ENCODE assay signal across 9 cellular contexts in genomic region chr1:209648931-209649776, GRCh38. TPM values are rescaled to one million over a fixed set of nuclear protein-coding genes. Genes with fewer than 3 reads are reported as not detected.
A peak's percentile ranks its signal among the peaks of the same experiment; 100 is the strongest.
DNase-seq lines count a peak whose midpoint lies in the region; ATAC-seq and TF ChIP-seq lines count a peak whose summit lies in the region.
"Had no signal": no experiment of that assay in that cellular context is flagged by ENCODE, and none has a peak within 500 bp of the region (broad histone marks: within the 10 kb centered on the region; RNA-seq: fewer than 3 reads in every experiment).

No MANE protein-coding gene starts in this region.

- peaks cover 86% of the 10 kb centered on the region for H3K4me1 ChIP-seq in SJCRH30
- H3K4me1 ChIP-seq in skeletal muscle satellite cell (ENCODE audit: control insufficient read depth, insufficient read depth, low read length): peaks cover 63% of the 10 kb centered on the region

- H3K27me3 ChIP-seq in SJCRH30: no peaks in the 10 kb centered on the region
- no peaks in the 10 kb centered on the region for H3K27me3 ChIP-seq in skeletal muscle satellite cell (ENCODE audit: control insufficient read depth, insufficient read depth, low read length)

- peak overlapping the region; percentile 96 for H3K27ac ChIP-seq in SJCRH30

- H3K4me1 Mint-ChIP-seq in naive thymus-derived CD8-positive, alpha-beta T cell: peaks cover 2 to 11% (median 7%) of the 10 kb centered on the region in 4 donors

- H3K4me2 ChIP-seq in skeletal muscle satellite cell (ENCODE audit: low read length): peak overlapping the region; percentile 80

- no peaks in the 10 kb centered on the region for H3K36me3 ChIP-seq in SJCRH30
- H3K36me3 ChIP-seq in skeletal muscle satellite cell (ENCODE audit: insufficient read depth, low read length): no peaks in the 10 kb centered on the region

- no peak for TF ChIP-seq CTCF in fibroblast of the aortic adventitia (IDR thresholded peaks at IDR 0.05; ENCODE audit: insufficient read depth, low read length)

- H3K27ac Mint-ChIP-seq in naive thymus-derived CD8-positive, alpha-beta T cell: no peak overlapping the region
- H3K27ac Mint-ChIP-seq: IgD-negative memory B cell had no signal

- POLR2A ChIA-PET in naive thymus-derived CD8-positive, alpha-beta T cell (lab: Charles Lee): no interaction called here

- no peak for ATAC-seq in GM21360 (IDR thresholded peaks at IDR 0.05; ENCODE audit: unreplicated experiment)
- no peak for ATAC-seq in naive thymus-derived CD8-positive, alpha-beta T cell

- no peak overlapping the region for H3K4me3 Mint-ChIP-seq in naive thymus-derived CD8-positive, alpha-beta T cell
- H3K4me3 Mint-ChIP-seq: IgD-negative memory B cell had no signal

- H3K36me3 Mint-ChIP-seq in naive thymus-derived CD8-positive, alpha-beta T cell: peaks cover 0 to 2% (median 0%) of the 10 kb centered on the region in 3 donors
- H3K36me3 Mint-ChIP-seq: IgD-negative memory B cell had no signal

- no peak overlapping the region for H3K4me3 ChIP-seq in SJCRH30
- H3K4me3 ChIP-seq in fibroblast of the aortic adventitia (ENCODE audit: low read depth, low read length): no peak overlapping the region
- peak overlapping the region; percentile 54 for H3K4me3 ChIP-seq in skeletal muscle satellite cell (ENCODE audit: low read length)

- peak; percentile 83 for DNase-seq in H4 (ENCODE audit: low spot score)
- peak; percentile 66 to 84 for DNase-seq in SJCRH30
- DNase-seq in fibroblast of the aortic adventitia (ENCODE audit: low read depth): peak; percentile 97
- DNase-seq in activated naive CD4-positive, alpha-beta T cell treated with anti-CD3 and anti-CD28 coated beads, Interleukin-2, amount 50 U/mL, for 16 hours: no peak
- DNase-seq in stimulated activated CD4-positive, alpha-beta T cell treated with anti-CD3 and anti-CD28 coated beads, Interleukin-1b, Interleukin-23, amount 100 ng/mL, for 48 hours: no peak
- no peak for DNase-seq in naive thymus-derived CD8-positive, alpha-beta T cell

- no peaks in the 10 kb centered on the region for H3K9me3 Mint-ChIP-seq in naive thymus-derived CD8-positive, alpha-beta T cell
- H3K9me3 Mint-ChIP-seq: IgD-negative memory B cell had no signal

- H3K9me3 ChIP-seq in SJCRH30 (replicated peaks): no peaks in the 10 kb centered on the region
- H3K9me3 ChIP-seq in skeletal muscle satellite cell (replicated peaks; ENCODE audit: low read length): no peaks in the 10 kb centered on the region

- H3K9ac ChIP-seq in skeletal muscle satellite cell (ENCODE audit: low read depth, low read length): peak overlapping the region; percentile 60

- H3K27me3 Mint-ChIP-seq in naive thymus-derived CD8-positive, alpha-beta T cell: peaks cover 0 to 4% (median 0%) of the 10 kb centered on the region in 5 donors
- H3K27me3 Mint-ChIP-seq: IgD-negative memory B cell had no signal

RNA-seq across cellular contexts. Expression of gene LAMB3, which starts 3.1 kb away (rescaled TPM):
- total RNA-seq in H4 (2014; rRNA removed; shearing (Covaris generic)): 1.3 and 1.8 TPM in 2 replicates
- total RNA-seq in SJCRH30 (2014; rRNA removed; shearing (Covaris generic)): 8.9 and 9.1 TPM in 2 replicates
- 5.9 and 10.3 TPM in 2 replicates for total RNA-seq in fibroblast of the aortic adventitia (ENCODE audit: low replicate concordance)
- 8.1 and 9.0 TPM in 2 replicates for total RNA-seq in skeletal muscle satellite cell (2012; rRNA removed)
- under 1 TPM; 0.73 to 0.93 TPM for total RNA-seq in naive thymus-derived CD8-positive, alpha-beta T cell
- under 1 TPM in 2 of 3 donors, not detected in 1; 0.42 to 0.86 TPM for polyA plus RNA-seq in naive thymus-derived CD8-positive, alpha-beta T cell
- polyA plus RNA-seq: IgD-negative memory B cell had no signal

RNA-seq across cellular contexts. Expression of gene G0S2, which starts 26.1 kb away (rescaled TPM):
- 0.31 TPM in 1 of 2 replicates, not detected in the other for total RNA-seq in H4 (2014; rRNA removed; shearing (Covaris generic))
- 1.3 and 1.8 TPM in 2 replicates for total RNA-seq in SJCRH30 (2014; rRNA removed; shearing (Covaris generic))
- total RNA-seq in fibroblast of the aortic adventitia (ENCODE audit: low replicate concordance): 23.0 and 146 TPM in 2 replicates
- 15.3 and 17.2 TPM in 2 replicates for total RNA-seq in skeletal muscle satellite cell (2012; rRNA removed)
- not detected for total RNA-seq in naive thymus-derived CD8-positive, alpha-beta T cell
- polyA plus RNA-seq in naive thymus-derived CD8-positive, alpha-beta T cell: not detected

RNA-seq across cellular contexts. Expression of gene HSD11B1, which starts 55.5 kb away (rescaled TPM):
- total RNA-seq in H4 (2014; rRNA removed; shearing (Covaris generic)): 0.08 TPM in 1 of 2 replicates, not detected in the other
- not detected in 2 replicates for total RNA-seq in SJCRH30 (2014; rRNA removed; shearing (Covaris generic))
- total RNA-seq in fibroblast of the aortic adventitia (ENCODE audit: low replicate concordance): 6.3 and 33.3 TPM in 2 replicates
- total RNA-seq in skeletal muscle satellite cell (2012; rRNA removed): 3.8 and 40.0 TPM in 2 replicates
- total RNA-seq in naive thymus-derived CD8-positive, alpha-beta T cell: not detected
- under 1 TPM in 1 of 3 donors, not detected in 2; 0.30 TPM for polyA plus RNA-seq in naive thymus-derived CD8-positive, alpha-beta T cell
- polyA plus RNA-seq: IgD-negative memory B cell had no signal

Comparison
In these comparisons a context has a peak if more than half of its experiments do, and no peak if none do; other contexts are left out.
1. DNase-seq: peak in H4 (single experiment), SJCRH30 (2 of 2) and fibroblast of the aortic adventitia (single experiment); none in activated naive CD4-positive, alpha-beta T cell treated with anti-CD3 and anti-CD28 coated beads, Interleukin-2, amount 50 U/mL, for 16 hours (single experiment), stimulated activated CD4-positive, alpha-beta T cell treated with anti-CD3 and anti-CD28 coated beads, Interleukin-1b, Interleukin-23, amount 100 ng/mL, for 48 hours (single experiment) and naive thymus-derived CD8-positive, alpha-beta T cell (0 of 10).